Comparison of ENCODE assay signal across 13 cellular contexts in the genomic region with DNA sequence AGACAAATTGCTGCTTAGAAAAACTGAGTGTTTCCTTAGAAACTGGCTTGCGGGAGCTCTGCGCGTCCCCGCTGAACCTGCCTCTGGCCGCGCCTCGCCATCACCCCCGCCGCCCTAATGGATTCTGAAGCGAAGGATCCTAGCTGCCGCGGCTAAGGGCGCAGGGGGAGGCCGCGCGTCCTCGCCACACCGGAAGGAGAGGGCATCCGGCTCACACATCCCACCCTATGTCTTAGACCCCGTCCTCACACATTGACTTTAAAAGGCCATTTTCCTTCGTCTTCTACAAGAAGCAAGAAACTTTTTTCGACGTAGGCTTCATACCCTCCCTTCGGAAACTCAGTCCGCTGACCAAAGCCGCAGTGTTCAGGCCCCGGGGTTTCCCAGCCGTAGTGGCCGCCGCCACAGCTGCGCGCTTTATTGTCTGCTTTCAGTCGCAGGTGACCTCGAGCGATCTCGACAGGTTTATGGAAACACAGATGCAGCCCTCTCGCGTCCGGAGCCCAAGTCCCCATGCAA. TPM values are rescaled to one million over a fixed set of nuclear protein-coding genes. Genes with fewer than 3 reads are reported as not detected.
A peak's percentile ranks its signal among the peaks of the same experiment; 100 is the strongest.
DNase-seq lines count a peak whose midpoint lies in the region; ATAC-seq and TF ChIP-seq lines count a peak whose summit lies in the region.
"Had no signal": no experiment of that assay in that cellular context is flagged by ENCODE, and none has a peak within 500 bp of the region (broad histone marks: within the 10 kb centered on the region; RNA-seq: fewer than 3 reads in every experiment).

No MANE protein-coding gene starts in this region.

- no peak for DNase-seq in activated CD8-positive, alpha-beta memory T cell treated with anti-CD3 and anti-CD28 coated beads, Interleukin-2, amount 10 ng/mL, durations not matched to agents 7 days and 5 days
- no peak for DNase-seq in activated CD8-positive, alpha-beta memory T cell treated with anti-CD3 and anti-CD28 coated beads, Interleukin-2, amount 50 U/mL, for 48 hours
- DNase-seq in progenitor cell of endocrine pancreas (ENCODE audit: low spot score, unreplicated experiment) = no peak
- DNase-seq in T-helper 9 cell = no peak
- no peak for DNase-seq in lower leg skin (ENCODE audit: low spot score in 2 of 2)
- DNase-seq in GM03348 (ENCODE audit: low spot score) = no peak
- DNase-seq: MV-4-11 had no signal

- intact Hi-C loops in lower leg skin (cut with DNase I; ENCODE audit: low total_unique reads) = no loop called here

- peaks cover 3% of the 10 kb centered on the region for H3K9me3 Mint-ChIP-seq in activated CD8-positive, alpha-beta memory T cell treated with anti-CD3 and anti-CD28 coated beads, Interleukin-2, amount 10 ng/mL, durations not matched to agents 7 days and 5 days (ENCODE audit: low read depth)
- H3K9me3 Mint-ChIP-seq in progenitor cell of endocrine pancreas (ENCODE audit: low read depth) = no peaks in the 10 kb centered on the region

- TF ChIP-seq CTCF in progenitor cell of endocrine pancreas (IDR thresholded peaks at IDR 0.05; ENCODE audit: unreplicated experiment) = no peak
- TF ChIP-seq CTCF in lower leg skin (IDR thresholded peaks at IDR 0.05) = no peak

- H3K4me3 ChIP-seq in HUES64 (ENCODE audit: low read length) (peak overlapping the region; percentile 63), iPS-11a (ENCODE audit: low read depth, low read length) (peak overlapping the region; percentile 57), lower leg skin (ENCODE audit: low read depth, poor library complexity, severe bottlenecking) (no peak overlapping the region)

- no peaks in the 10 kb centered on the region for H3K9me3 ChIP-seq in HUES64 (ENCODE audit: insufficient read depth, low read depth, low read length)

- no peaks in the 10 kb centered on the region for H3K36me3 ChIP-seq in HUES64 (ENCODE audit: insufficient read depth, low read length)
- H3K36me3 ChIP-seq: esophagus muscularis mucosa had no signal

- under 1% methylated on average over 39 of the region's 39 CpGs for WGBS in HUES64
- 6 to 8% methylated on average over 39 of the region's 39 CpGs for WGBS in lower leg skin, 2 donors

- H3K36me3 Mint-ChIP-seq in activated CD8-positive, alpha-beta memory T cell treated with anti-CD3 and anti-CD28 coated beads, Interleukin-2, amount 10 ng/mL, durations not matched to agents 7 days and 5 days = peaks cover 2% of the 10 kb centered on the region
- H3K36me3 Mint-ChIP-seq in progenitor cell of endocrine pancreas (ENCODE audit: insufficient read depth) = no peaks in the 10 kb centered on the region

- peaks cover 90% of the 10 kb centered on the region for H3K27me3 ChIP-seq in HUES64 (ENCODE audit: insufficient read depth, low read length)

- H3K27me3 Mint-ChIP-seq in activated CD8-positive, alpha-beta memory T cell treated with anti-CD3 and anti-CD28 coated beads, Interleukin-2, amount 10 ng/mL, durations not matched to agents 7 days and 5 days = peaks cover 74% of the 10 kb centered on the region
- peaks cover 97% of the 10 kb centered on the region for H3K27me3 Mint-ChIP-seq in progenitor cell of endocrine pancreas

- peak overlapping the region; percentile 35 for H3K27ac Mint-ChIP-seq in activated CD8-positive, alpha-beta memory T cell treated with anti-CD3 and anti-CD28 coated beads, Interleukin-2, amount 10 ng/mL, durations not matched to agents 7 days and 5 days
- peak overlapping the region; percentile 85 for H3K27ac Mint-ChIP-seq in progenitor cell of endocrine pancreas

- TF ChIP-seq POLR2A in lower leg skin (IDR thresholded peaks at IDR 0.05) = no peak

- CTCF ChIA-PET in activated CD8-positive, alpha-beta memory T cell treated with anti-CD3 and anti-CD28 coated beads, Interleukin-2, amount 10 ng/mL, durations not matched to agents 7 days and 5 days (lab: Charles Lee) = interaction anchor here (1.3 kb wide), 1 partner anchor 281 kb away, joined by 3 read pairs; no protein-coding TSS in a partner anchor

- no peak overlapping the region for H3K4me3 Mint-ChIP-seq in activated CD8-positive, alpha-beta memory T cell treated with anti-CD3 and anti-CD28 coated beads, Interleukin-2, amount 10 ng/mL, durations not matched to agents 7 days and 5 days
- H3K4me3 Mint-ChIP-seq in progenitor cell of endocrine pancreas (ENCODE audit: low read depth) = peak overlapping the region; percentile 60

- peaks cover 25% of the 10 kb centered on the region for H3K4me1 ChIP-seq in HUES64 (ENCODE audit: insufficient read depth, low read length)

- ATAC-seq in activated CD8-positive, alpha-beta memory T cell treated with anti-CD3 and anti-CD28 coated beads, Interleukin-2, amount 10 ng/mL, durations not matched to agents 7 days and 5 days = no peak

- peaks cover 6% of the 10 kb centered on the region for H3K4me1 Mint-ChIP-seq in activated CD8-positive, alpha-beta memory T cell treated with anti-CD3 and anti-CD28 coated beads, Interleukin-2, amount 10 ng/mL, durations not matched to agents 7 days and 5 days
- peaks cover 19% of the 10 kb centered on the region for H3K4me1 Mint-ChIP-seq in progenitor cell of endocrine pancreas (ENCODE audit: low read depth)

- peak overlapping the region; percentile 29; the same call in 1 of the 2 replicates for H3K27ac ChIP-seq in HUES64 (ENCODE audit: low read depth, low read length)
- H3K27ac ChIP-seq: esophagus muscularis mucosa had no signal

- no peak overlapping the region for H3K9ac ChIP-seq in HUES64 (ENCODE audit: low read depth, low read length)

RNA-seq across cellular contexts. Expression of a gene that starts 8.9 kb away (rescaled TPM):
- total RNA-seq in activated CD8-positive, alpha-beta memory T cell treated with anti-CD3 and anti-CD28 coated beads, Interleukin-2, amount 10 ng/mL, durations not matched to agents 7 days and 5 days = not detected
- 0.35 TPM for polyA plus RNA-seq in HUES64 (2013, experiment 1 of 2)
- 0.51 TPM for polyA plus RNA-seq in HUES64 (2013, experiment 2 of 2)
- total RNA-seq in progenitor cell of endocrine pancreas (not detected in 2 replicates), lower leg skin (not detected)
- total RNA-seq: esophagus muscularis mucosa, lung microvascular endothelial cell, SK-MEL-5 had no signal
- polyA plus RNA-seq: adipose tissue had no signal
